In genomic region chr5:10902145-10902544, GRCh38 we compare ENCODE assay signal across 18 cellular contexts.
DNase-seq lines count a peak whose midpoint lies in the region; ATAC-seq, FAIRE-seq and TF ChIP-seq lines count a peak whose summit lies in the region.
"Had no signal": no experiment of that assay in that cellular context is flagged by ENCODE, and none has a peak within 500 bp of the region (broad histone marks: within the 10 kb centered on the region; RNA-seq: fewer than 3 reads in every experiment).

No MANE protein-coding gene starts in this region.

- no peaks in the 10 kb centered on the region for H3K79me2 ChIP-seq in endothelial cell of umbilical vein (ENCODE audit: control insufficient read depth, insufficient read depth, low read length)

- no peak for TF ChIP-seq POLR2A in endothelial cell of umbilical vein (IDR thresholded peaks at IDR 0.05; ENCODE audit: low read depth, low read length)

- intact Hi-C loops in endothelial cell of umbilical vein (cut with micrococcal nuclease) (no loop called here), mucosa of descending colon (cut with DNase I, micrococcal nuclease) (no loop called here)

- H3K9ac ChIP-seq in endothelial cell of umbilical vein (replicated peaks; ENCODE audit: extremely low read depth, insufficient read depth, low read length) = no peak overlapping the region

- H3K27ac ChIP-seq in endothelial cell of umbilical vein (ENCODE audit: insufficient read depth, low read depth, low read length) (no peak overlapping the region), mesodermal cell (ENCODE audit: low read depth, low read length, severe bottlenecking) (peak overlapping the region; percentile 47), WERI-Rb-1 (no peak overlapping the region)
- H3K27ac ChIP-seq: right atrium auricular region, suprapubic skin had no signal

- H3K9me3 ChIP-seq in endothelial cell of umbilical vein (replicated peaks; ENCODE audit: control insufficient read depth, insufficient read depth, low read length) = no peaks in the 10 kb centered on the region
- H3K9me3 ChIP-seq in mesodermal cell (ENCODE audit: control insufficient read depth, low read length) = no peaks in the 10 kb centered on the region
- no peaks in the 10 kb centered on the region for H3K9me3 ChIP-seq in mucosa of descending colon
- peaks cover 8% of the 10 kb centered on the region for H3K9me3 ChIP-seq in WERI-Rb-1 (ENCODE audit: severe bottlenecking)
- H3K9me3 ChIP-seq: right atrium auricular region, suprapubic skin had no signal

- in situ Hi-C loops in Caki2 (cut with HindIII; ENCODE audit: low pct_unique_long_range_greater_than_20kb, low sequenced_read_pairs) = no loop called here

- no peak overlapping the region for H2AFZ ChIP-seq in endothelial cell of umbilical vein (ENCODE audit: low read depth, low read length)

- no TSS peak for BruUV-seq in endothelial cell of umbilical vein (replicated peaks; lab: Mats Ljungman, UMichigan)

- H3K36me3 ChIP-seq in endothelial cell of umbilical vein (ENCODE audit: control insufficient read depth in 2 of 2, extremely low read depth in 1 of 2, insufficient read depth in 2 of 2, low read length in 2 of 2) (no peaks in the 10 kb centered on the region), mesodermal cell (ENCODE audit: control insufficient read depth, insufficient read depth, low read length) (no peaks in the 10 kb centered on the region), mucosa of descending colon (ENCODE audit: low read depth) (no peaks in the 10 kb centered on the region), WERI-Rb-1 (no peaks in the 10 kb centered on the region)
- H3K36me3 ChIP-seq: right atrium auricular region, suprapubic skin had no signal

- DNase-seq in Caki2 (ENCODE audit: low read depth) (peak; percentile 18), RCC 7860 (ENCODE audit: low spot score) (peak; percentile 58), endothelial cell of umbilical vein (ENCODE audit: low read depth, low spot score) (peak; percentile 43), mucosa of descending colon (no peak), WERI-Rb-1 (no peak), MV-4-11 (lab: John Stamatoyannopoulos, UW) (no peak)
- DNase-seq in activated CD8-positive, alpha-beta memory T cell treated with anti-CD3 and anti-CD28 coated beads for 24 hours = no peak
- DNase-seq: activated naive CD4-positive, alpha-beta T cell treated with anti-CD3 and anti-CD28 coated beads for 36 hours; effector CD8-positive, alpha-beta T cell; GOT3; immature natural killer cell; NCI-H2081 treated with DMSO at 0.1 percent for 48 hours; NCI-H774; stimulated activated CD4-positive, alpha-beta T cell treated with anti-CD3 and anti-CD28 coated beads, Interleukin-2, amount 100 ng/mL, for 24 hours had no signal

- H3K4me1 ChIP-seq in endothelial cell of umbilical vein (ENCODE audit: control insufficient read depth, extremely low read depth, insufficient read depth, low read length) (peaks cover 6% of the 10 kb centered on the region), mesodermal cell (ENCODE audit: control insufficient read depth, insufficient read depth, low read length, poor library complexity, severe bottlenecking) (peaks cover 30% of the 10 kb centered on the region), mucosa of descending colon (ENCODE audit: low read depth) (no peaks in the 10 kb centered on the region)
- H3K4me1 ChIP-seq: right atrium auricular region, suprapubic skin had no signal

- H3K4me2 ChIP-seq in endothelial cell of umbilical vein (ENCODE audit: insufficient read depth, low read length) = peak overlapping the region; percentile 6

- H3K4me3 ChIP-seq in endothelial cell of umbilical vein (replicated peaks in 1 of 3; ENCODE audit: insufficient read depth in 1 of 3, low read depth in 1 of 3, low read length in 3 of 3) = no peak overlapping the region
- H3K4me3 ChIP-seq in mesodermal cell (ENCODE audit: extremely low read depth, insufficient read depth, low read length, poor library complexity, severe bottlenecking) = no peak overlapping the region
- H3K4me3 ChIP-seq in mucosa of descending colon = no peak overlapping the region
- H3K4me3 ChIP-seq in WERI-Rb-1 (ENCODE audit: low read depth, low read length) = no peak overlapping the region
- H3K4me3 ChIP-seq: right atrium auricular region, suprapubic skin had no signal

- H3K27me3 ChIP-seq in endothelial cell of umbilical vein (ENCODE audit: control insufficient read depth in 2 of 2, insufficient read depth in 2 of 2, low read length in 2 of 2) (no peaks in the 10 kb centered on the region), WERI-Rb-1 (ENCODE audit: insufficient read depth, low read depth, severe bottlenecking) (no peaks in the 10 kb centered on the region)
- H3K27me3 ChIP-seq: right atrium auricular region had no signal

- FAIRE-seq in RCC 7860 (lab: Jason Lieb, UNC) = peak; percentile 24
- no peak for FAIRE-seq in endothelial cell of umbilical vein (lab: Jason Lieb, UNC)

- no peaks in the 10 kb centered on the region for H4K20me1 ChIP-seq in endothelial cell of umbilical vein (replicated peaks; ENCODE audit: control insufficient read depth, extremely low read depth, insufficient read depth, low read length)

- POLR2A ChIA-PET in endothelial cell of umbilical vein (lab: Charles Lee) = no interaction called here

- ATAC-seq in mucosa of descending colon = no peak
- ATAC-seq: activated CD4-positive, CD25-positive, alpha-beta regulatory T cell treated with anti-CD3 and anti-CD28 coated beads, Interleukin-2, amount 50 U/mL, for 24 hours had no signal

- TF ChIP-seq CTCF in endothelial cell of umbilical vein (IDR thresholded peaks at IDR 0.05; ENCODE audit: extremely low read depth in 1 of 2, insufficient read depth in 1 of 2, low read depth in 1 of 2, low read length in 2 of 2) (no peak), mucosa of descending colon (IDR thresholded peaks at IDR 0.05) (no peak), WERI-Rb-1 (IDR thresholded peaks at IDR 0.05; ENCODE audit: low read depth, low read length) (no peak)

- whole genome bisulfite sequencing in mesodermal cell (ENCODE audit: insufficient coverage in 2 of 2), 2 experiments = 74% methylated on average over 2 of the region's 2 CpGs; no CpG with 5 or more reads in 1 of the 2 experiments

- dilution Hi-C loops in endothelial cell of umbilical vein (cut with MboI; ENCODE audit: extremely low pct_ligation_motif_present, low sequenced_read_pairs) = no loop called here

- CTCF ChIA-PET in endothelial cell of umbilical vein (lab: Charles Lee) = no interaction called here

- H3K9me1 ChIP-seq in endothelial cell of umbilical vein (replicated peaks; ENCODE audit: control insufficient read depth, extremely low read depth, insufficient read depth, low read length) = no peaks in the 10 kb centered on the region

TF ChIP-seq in endothelial cell of umbilical vein, 7 proteins besides CTCF, POLR2A, EP300 and RAD21:
- TF ChIP-seq FOS (IDR thresholded peaks at IDR 0.05; ENCODE audit: borderline replicate concordance, insufficient read depth, low read length) = peak; percentile 92
- TF ChIP-seq JUN (IDR thresholded peaks at IDR 0.05; ENCODE audit: borderline replicate concordance, insufficient read depth, insufficient read length, low read depth) = peak; percentile 36
- TF ChIP-seq POLR2AphosphoS5 (IDR thresholded peaks at IDR 0.05; ENCODE audit: insufficient read depth, low read depth, low read length) = no peak
- peak; percentile 95 for TF ChIP-seq GATA2 (IDR thresholded peaks at IDR 0.05; ENCODE audit: insufficient read depth, insufficient read length, low read depth, low read length)
- no peak for TF ChIP-seq MAX (IDR thresholded peaks at IDR 0.05; ENCODE audit: insufficient read depth, insufficient read length)
- no peak for TF ChIP-seq EZH2 (IDR thresholded peaks at IDR 0.05; ENCODE audit: borderline replicate concordance, low read depth, low read length, severe bottlenecking)

Comparison
In these comparisons a context has a peak if more than half of its experiments do, and no peak if none do; other contexts are left out.
1. DNase-seq: peak in Caki2 (single experiment), RCC 7860 (single experiment) and endothelial cell of umbilical vein (single experiment); none in mucosa of descending colon (0 of 3), WERI-Rb-1 (single experiment), MV-4-11 (single experiment) and activated CD8-positive, alpha-beta memory T cell treated with anti-CD3 and anti-CD28 coated beads for 24 hours (single experiment).